2 cellular contexts compared by ENCODE assay signal in genomic region chr20:41618807-41619294, GRCh38.
TF ChIP-seq lines count a peak whose summit lies in the region.

No MANE protein-coding gene starts in this region.

TF ChIP-seq in GM12878, 131 proteins besides CTCF, POLR2A, EP300 and RAD21 (continued from another document):
- no peak for TF ChIP-seq SP1 (IDR thresholded peaks at IDR 0.05; ENCODE audit: low read depth, low read length)
TF ChIP-seq in GM12878: peak in this region for 1.

TF ChIP-seq in liver, 16 proteins besides CTCF, POLR2A, EP300 and RAD21:
- TF ChIP-seq REST (IDR thresholded peaks at IDR 0.05), result no peak
- no peak for TF ChIP-seq HNF4G (IDR thresholded peaks at IDR 0.05)
